Comparison of ENCODE assay signal across 8 cellular contexts in the genomic region with DNA sequence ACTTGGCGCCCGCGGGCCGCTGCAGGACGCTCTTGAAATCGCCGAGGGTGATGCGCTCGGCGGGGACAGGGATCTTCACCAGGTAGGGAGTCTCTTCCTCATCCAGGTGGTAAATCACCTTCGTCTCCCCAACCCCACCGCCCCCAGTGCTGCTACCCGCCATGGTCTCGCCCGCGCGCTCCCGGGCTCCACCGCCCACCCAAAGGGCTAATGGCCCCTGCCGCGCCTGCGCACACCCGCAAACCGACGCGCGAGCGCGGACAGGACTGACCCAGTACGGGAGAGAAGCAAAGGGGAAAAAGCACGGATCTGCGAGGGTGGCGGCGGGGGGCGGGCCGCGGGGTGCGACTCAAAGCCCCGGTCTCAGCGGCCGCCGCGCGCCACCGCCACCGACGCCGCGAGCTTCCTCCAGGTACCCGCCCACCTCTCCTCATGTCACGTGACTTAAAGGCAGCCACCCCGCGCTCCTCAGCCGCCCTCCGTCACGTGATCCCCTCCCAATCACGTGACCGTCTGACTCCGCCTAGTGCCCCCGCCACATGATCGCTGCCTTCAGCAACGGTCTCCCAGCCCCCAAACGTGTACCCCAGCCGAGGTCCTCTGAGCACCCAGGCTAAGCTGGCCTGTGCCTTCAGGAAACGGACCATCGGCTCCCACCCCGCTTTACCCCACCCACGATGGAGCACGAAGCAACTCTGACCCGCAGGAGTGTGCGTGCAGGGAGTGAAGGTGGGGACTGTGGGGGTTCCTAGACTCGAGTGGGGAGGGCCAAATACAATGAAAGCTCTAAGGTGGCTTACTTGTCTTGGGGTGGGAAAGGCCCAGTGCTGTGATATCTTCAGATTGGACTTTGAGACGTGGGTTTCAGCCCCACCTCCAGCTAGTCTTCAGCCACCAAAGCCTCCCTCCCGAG. TPM values are rescaled to one million over a fixed set of nuclear protein-coding genes. Genes with fewer than 3 reads are reported as not detected.
DNase-seq lines count a peak whose midpoint lies in the region; ATAC-seq and TF ChIP-seq lines count a peak whose summit lies in the region.

TSS of gene DVL2 (minus strand) at position 418 of the 913 bp plus-strand sequence. CDS start at position 163, 255 bp downstream.

- H3K36me3 ChIP-seq in adrenal gland (replicated peaks in 1 of 2) (peaks cover 0 to 32% of the 10 kb centered on the region in 2 donors), transverse colon (peaks cover 0 to 9% (median 1%) of the 10 kb centered on the region in 4 donors)

- no peak for TF ChIP-seq CTCF in GM10266 (IDR thresholded peaks at IDR 0.05; ENCODE audit: control insufficient read depth, insufficient read depth, low read depth, missing control alignments)
- TF ChIP-seq CTCF in adrenal gland (IDR thresholded peaks at IDR 0.05): peak in 1 of 6 experiments; percentile 26
- TF ChIP-seq CTCF in transverse colon (IDR thresholded peaks at IDR 0.05): peak in 1 of 5 experiments; percentile 29

- ATAC-seq in HG02678 (IDR thresholded peaks at IDR 0.05; ENCODE audit: unreplicated experiment): peak; percentile 65

- H3K9me3 ChIP-seq in adrenal gland (replicated peaks in 1 of 3) (no peaks in the 10 kb centered on the region), transverse colon (no peaks in the 10 kb centered on the region)

- intact Hi-C loops in T-helper 1 cell treated with Interleukin-12 subunit alpha and Interleukin-12 subunit beta and Interleukin-4 antibody, amounts not matched to agents 30 ng/mL and 1 ng/mL, for 36 hours (cut with micrococcal nuclease): loop anchor here (1.0 to 10.0 kb wide), 4 partner anchors 15 to 590 kb away; partner anchors contain the start of genes ACADVL, DLG4, EIF5A and KIAA0753
- intact Hi-C loops in adrenal gland (cut with DNase I): no loop called here
- intact Hi-C loops in cardiac septum (cut with DNase I): loop anchor here (5.0 kb wide), 2 partner anchors 73 to 323 kb away; partner anchors contain the start of genes EIF5A and TNFSF13
- intact Hi-C loops in posterior cingulate gyrus (cut with DNase I): no loop called here
- intact Hi-C loops in transverse colon (cut with DNase I; ENCODE audit: low total_unique reads): no loop called here

- H3K27ac ChIP-seq in adrenal gland: peak within 1 kb of the TSS; percentile 74 to 91 (median 86)
- peak within 1 kb of the TSS; percentile 88 to 96 (median 92) for H3K27ac ChIP-seq in transverse colon

- TF ChIP-seq POLR2A in adrenal gland (IDR thresholded peaks at IDR 0.05) (peak; percentile 24 to 90), transverse colon (IDR thresholded peaks at IDR 0.05) (peak; percentile 83)

- in situ Hi-C loops in transverse colon (cut with MboI; ENCODE audit: low pct_ligation_motif_present in 1 of 4, low pct_unique_long_range_greater_than_20kb in 1 of 4, low sequenced_read_pairs in 3 of 4): loop anchor here in 1 of 4 donors (25.0 kb wide), 1 partner anchor 903 kb away; no protein-coding TSS in a partner anchor

- H3K4me1 ChIP-seq in adrenal gland (replicated peaks in 1 of 2) (peaks cover 38 to 47% of the 10 kb centered on the region in 2 donors), transverse colon (peaks cover 29 to 54% (median 37%) of the 10 kb centered on the region in 4 donors)

- WGBS in adrenal gland, 4 donors: 1 to 5% (median 2%) methylated on average over 4 to 74 of the region's 74 CpGs
- 1% methylated on average over 69 of the region's 74 CpGs; no CpG with 5 or more reads in 1 of the 2 donors for WGBS in transverse colon (ENCODE audit: low coverage in 1 of 2), 2 donors

- peak; percentile 98 for DNase-seq in GM10266 (ENCODE audit: extremely low spot score)
- DNase-seq in NCI-H1436 (lab: John Stamatoyannopoulos, UW): peak; percentile 95
- peak; percentile 96 to 98 (median 97) for DNase-seq in adrenal gland
- peak; percentile 98 for DNase-seq in cardiac septum (ENCODE audit: low spot score)
- DNase-seq in posterior cingulate gyrus: peak; percentile 94 to 99 (median 96)
- peak; percentile 96 for DNase-seq in transverse colon

- H3K4me3 ChIP-seq in adrenal gland (peak within 1 kb of the TSS; percentile 66 to 95 (median 76)), transverse colon (peak within 1 kb of the TSS; percentile 71 to 84 (median 76))

- TF ChIP-seq EP300 in transverse colon (IDR thresholded peaks at IDR 0.05; ENCODE audit: low read depth): peak; percentile 7

- H3K27me3 ChIP-seq in adrenal gland: no peaks in the 10 kb centered on the region
- H3K27me3 ChIP-seq in transverse colon: no peaks in the 10 kb centered on the region

RNA-seq across cellular contexts. Expression of gene DVL2, which starts in this region (rescaled TPM):
- total RNA-seq in T-helper 1 cell treated with Interleukin-12 subunit alpha and Interleukin-12 subunit beta and Interleukin-4 antibody, amounts not matched to agents 30 ng/mL and 1 ng/mL, for 36 hours: 46.8 and 46.9 TPM in 2 replicates
- total RNA-seq in adrenal gland (10 to 100 TPM; 25.2 to 87.2 (median 47.9) TPM), cardiac septum (22.5 TPM), transverse colon (100 to 1,000 TPM in 2 of 4 donors, 10 to 100 TPM in 2; 35.9 to 182 (median 69.2) TPM)
- polyA plus RNA-seq in adrenal gland: 10 to 100 TPM; 11.8 to 80.9 (median 19.2) TPM

Comparison
In these comparisons a context has a peak if more than half of its experiments do, and no peak if none do; other contexts are left out.
1. Peak in every context shown above with its lines: DNase-seq, ATAC-seq, H3K4me3 ChIP-seq and H3K27ac ChIP-seq.
2. intact Hi-C loops: an anchor here in T-helper 1 cell treated with Interleukin-12 subunit alpha and Interleukin-12 subunit beta and Interleukin-4 antibody, amounts not matched to agents 30 ng/mL and 1 ng/mL, for 36 hours (1.0 to 10.0 kb wide) and cardiac septum (5.0 kb wide); none called in adrenal gland, posterior cingulate gyrus and transverse colon.